In the genomic region with DNA sequence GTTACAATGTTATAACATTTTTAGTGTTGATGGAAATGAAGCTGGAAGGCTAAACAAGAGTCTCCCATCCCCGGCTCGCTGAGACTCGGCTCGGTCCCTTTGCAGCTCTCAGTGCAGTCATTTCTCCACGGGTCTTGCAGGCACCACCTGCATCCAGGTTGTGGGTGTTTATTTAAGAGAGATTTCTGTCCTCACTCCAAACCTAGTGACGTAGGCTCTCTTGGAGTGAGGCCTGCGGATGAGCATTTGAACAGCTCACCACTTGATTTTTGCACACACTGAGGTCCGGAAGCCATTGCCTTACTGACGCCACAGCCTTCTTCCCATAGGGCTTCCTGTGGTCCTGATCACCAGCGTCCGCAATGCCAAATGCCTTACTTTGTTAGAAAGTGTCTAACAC, we compare ENCODE assay signal across 15 cellular contexts.
DNase-seq lines count a peak whose midpoint lies in the region; FAIRE-seq lines count a peak whose summit lies in the region.
"Had no signal": no experiment of that assay in that cellular context is flagged by ENCODE, and none has a peak within 500 bp of the region (broad histone marks: within the 10 kb centered on the region; RNA-seq: fewer than 3 reads in every experiment).

No MANE protein-coding gene starts in this region.

- in situ Hi-C loops in G401 (cut with HindIII; ENCODE audit: low sequenced_read_pairs) = no loop called here

- no peak for FAIRE-seq in GM19239 (lab: Jason Lieb, UNC)

- DNase-seq in G401 (ENCODE audit: low spot score) (peak; percentile 92), NCI-H510A treated with DMSO at 0.1 percent for 48 hours (lab: John Stamatoyannopoulos, UW) (peak; percentile 96), dermis blood vessel endothelial cell (peak; percentile 86), lung microvascular endothelial cell (ENCODE audit: low read depth in 2 of 2) (peak; percentile 80 to 86), NCI-H1105 treated with DMSO at 0.1 percent for 48 hours (lab: John Stamatoyannopoulos, UW) (no peak), superior temporal gyrus (ENCODE audit: extremely low spot score) (no peak), GM19239 (ENCODE audit: insufficient read length, low spot score) (no peak)
- DNase-seq in stimulated activated CD4-positive, alpha-beta T cell treated with anti-CD3 and anti-CD28 coated beads, Interleukin-4, amount 100 ng/mL, for 24 hours = no peak
- DNase-seq: AML-193, Calu3, DMS79 treated with DMSO at 0.1 percent for 48 hours, GDM1, Karpas-422, NCI-H1436, NCI-H82 had no signal

Comparison
In these comparisons a context has a peak if more than half of its experiments do, and no peak if none do; other contexts are left out.
1. DNase-seq: peak in G401 (single experiment), NCI-H510A treated with DMSO at 0.1 percent for 48 hours (single experiment), dermis blood vessel endothelial cell (single experiment) and lung microvascular endothelial cell (2 of 2); none in NCI-H1105 treated with DMSO at 0.1 percent for 48 hours (single experiment), stimulated activated CD4-positive, alpha-beta T cell treated with anti-CD3 and anti-CD28 coated beads, Interleukin-4, amount 100 ng/mL, for 24 hours (single experiment), superior temporal gyrus (single experiment) and GM19239 (single experiment).